11 cellular contexts compared by ENCODE assay signal in genomic region chr1:172360511-172360910, GRCh38. TPM values are rescaled to one million over a fixed set of nuclear protein-coding genes. Genes with fewer than 3 reads are reported as not detected.
DNase-seq lines count a peak whose midpoint lies in the region; ATAC-seq, FAIRE-seq and TF ChIP-seq lines count a peak whose summit lies in the region.
"Had no signal": no experiment of that assay in that cellular context is flagged by ENCODE, and none has a peak within 500 bp of the region (broad histone marks: within the 10 kb centered on the region; RNA-seq: fewer than 3 reads in every experiment).

No MANE protein-coding gene starts in this region.

- H3K4me1 ChIP-seq in iPS DF 6.9 (ENCODE audit: control insufficient read depth, insufficient read depth, low read length) = peaks cover 3% of the 10 kb centered on the region; the same call in 1 of the 2 replicates
- peaks cover 17 to 38% of the 10 kb centered on the region in 2 donors for H3K4me1 ChIP-seq in thoracic aorta (ENCODE audit: control insufficient read depth in 1 of 2, low read depth in 2 of 2)

- no peaks in the 10 kb centered on the region; the same call in 1 of the 2 replicates for H3K27me3 ChIP-seq in iPS DF 6.9 (ENCODE audit: control insufficient read depth, insufficient read depth, low read length)
- H3K27me3 ChIP-seq in thoracic aorta (replicated peaks; ENCODE audit: insufficient read depth) = no peaks in the 10 kb centered on the region

- no peak overlapping the region for H3K4me3 ChIP-seq in iPS DF 6.9 (ENCODE audit: low read length)
- H3K4me3 ChIP-seq in thoracic aorta = no peak overlapping the region

- FAIRE-seq in GM19239 (lab: Jason Lieb, UNC) = no peak

- H3K27ac ChIP-seq in iPS DF 6.9 (ENCODE audit: low read length) = no peak overlapping the region
- peak overlapping the region; percentile 74 to 88 for H3K27ac ChIP-seq in thoracic aorta

- H3K9me3 ChIP-seq in iPS DF 6.9 (ENCODE audit: control insufficient read depth, insufficient read depth, low read length) = no peaks in the 10 kb centered on the region
- H3K9me3 ChIP-seq in thoracic aorta = no peaks in the 10 kb centered on the region

- WGBS in iPS DF 6.9 (ENCODE audit: insufficient coverage, insufficient read length) = no CpG with 5 or more reads among the region's 2 CpGs

- no peak for TF ChIP-seq CTCF in thoracic aorta (IDR thresholded peaks at IDR 0.05)

- no peak for ATAC-seq in thoracic aorta (ENCODE audit: insufficient number of reproducible peaks, low FRiP score, low read depth)
- ATAC-seq in GM18867 (IDR thresholded peaks at IDR 0.05; ENCODE audit: unreplicated experiment) = no peak
- no peak for ATAC-seq in HG03039 (IDR thresholded peaks at IDR 0.05; ENCODE audit: unreplicated experiment)

- no peaks in the 10 kb centered on the region for H3K36me3 ChIP-seq in iPS DF 6.9 (ENCODE audit: control insufficient read depth, insufficient read depth, low read length)
- H3K36me3 ChIP-seq in thoracic aorta = no peaks in the 10 kb centered on the region

- DNase-seq in NCI-H1092 treated with DMSO at 0.1 percent for 48 hours (lab: John Stamatoyannopoulos, UW) (peak; percentile 17), NCI-H1092 (lab: John Stamatoyannopoulos, UW) (no peak), RPMI7951 (ENCODE audit: low read depth) (peak; percentile 39), iPS DF 6.9 (ENCODE audit: low read depth, low spot score) (peak; percentile 52), thoracic aorta (ENCODE audit: low spot score) (no peak), GM19239 (ENCODE audit: insufficient read length, low spot score) (no peak)
- DNase-seq: cortex of kidney; stimulated activated CD4-positive, alpha-beta T cell treated with anti-CD3 and anti-CD28 coated beads, Interleukin-1b, Interleukin-23, amount 100 ng/mL, for 48 hours had no signal

RNA-seq across cellular contexts. Expression of gene C1orf105, which starts 60.0 kb away (rescaled TPM):
- not detected in 2 replicates for total RNA-seq in RPMI7951 (2014; rRNA removed; shearing (Covaris generic))
- not detected for total RNA-seq in thoracic aorta
- total RNA-seq: A172 had no signal

Comparison
In these comparisons a context has a peak if more than half of its experiments do, and no peak if none do; other contexts are left out.
1. DNase-seq: peak in NCI-H1092 treated with DMSO at 0.1 percent for 48 hours (single experiment), RPMI7951 (single experiment) and iPS DF 6.9 (single experiment); none in NCI-H1092 (single experiment), thoracic aorta (single experiment) and GM19239 (single experiment).